Comparison of ENCODE assay signal across 8 cellular contexts in the genomic region with DNA sequence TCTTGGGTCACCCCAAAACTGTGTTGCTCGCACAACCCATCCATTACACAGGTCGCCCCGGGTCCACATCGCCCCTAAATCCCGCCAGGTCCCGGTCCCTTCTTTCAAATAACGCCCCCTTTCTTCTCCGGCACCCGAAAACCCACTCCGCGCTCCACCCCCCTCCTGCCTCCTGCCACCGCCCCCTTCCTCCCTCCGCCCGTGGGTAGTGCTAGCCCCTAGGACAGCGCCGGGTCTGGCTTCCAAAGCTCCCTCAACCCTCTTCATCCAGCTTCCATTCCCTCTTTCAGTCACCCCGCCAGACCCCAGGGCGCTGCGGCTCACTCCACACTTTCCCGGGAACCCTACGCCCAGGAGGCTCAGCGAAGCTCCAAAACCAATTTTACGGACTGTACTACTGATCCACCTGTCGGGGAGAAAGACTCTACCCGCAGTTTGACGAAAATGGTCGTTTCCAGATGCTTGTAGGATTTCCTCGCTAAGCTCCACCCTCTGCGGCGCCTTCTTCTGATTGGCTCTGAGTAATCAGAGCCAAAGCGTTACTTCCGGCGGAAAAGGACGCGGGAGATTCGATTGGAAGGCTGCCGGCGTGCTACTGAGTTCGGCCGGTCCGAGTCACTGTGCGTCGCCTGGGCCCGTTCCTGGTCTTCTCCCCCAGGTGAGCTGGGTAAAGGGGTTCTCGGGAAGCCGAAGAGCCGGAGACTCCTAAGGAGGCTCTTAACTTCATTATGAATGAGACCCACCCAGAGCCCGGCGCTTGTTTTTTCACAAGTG. TPM values are rescaled to one million over a fixed set of nuclear protein-coding genes. Genes with fewer than 3 reads are reported as not detected.
A peak's percentile ranks its signal among the peaks of the same experiment; 100 is the strongest.
DNase-seq lines count a peak whose midpoint lies in the region; ATAC-seq and TF ChIP-seq lines count a peak whose summit lies in the region.

TSS of gene DDIAS (plus strand) at position 572 of the 774 bp plus-strand sequence. CDS start 13,003 bp downstream, outside the sequence.

- DNase-seq in A673 (ENCODE audit: low spot score) (peak; percentile 100), NCI-H2227 (lab: John Stamatoyannopoulos, UW; ENCODE audit: unreplicated experiment) (peak; percentile 98), WERI-Rb-1 (peak; percentile 97), mammary epithelial cell (peak; percentile 97)

- H3K9ac ChIP-seq in mammary epithelial cell (ENCODE audit: insufficient read depth, low read length) (peak within 1 kb of the TSS; percentile 85), iPS-20b (ENCODE audit: low read depth, low read length) (peak within 1 kb of the TSS; percentile 90)

- no peaks in the 10 kb centered on the region for H4K20me1 ChIP-seq in mammary epithelial cell (ENCODE audit: insufficient read depth, low read length)

- CTCF ChIA-PET in A673 (lab: Charles Lee) (interaction anchor here (1.1 to 1.2 kb wide), 3 partner anchors 26 to 206 kb away, joined by 3 to 9 read pairs (median 3); no protein-coding TSS in a partner anchor), mammary epithelial cell (lab: Charles Lee; ENCODE audit: low non-redundant PET) (interaction anchor here (0.5 to 1.9 kb wide), 3 partner anchors 34 to 409 kb away, joined by 3 to 21 read pairs (median 5); no protein-coding TSS in a partner anchor)

- intact Hi-C loops in A673 (cut with micrococcal nuclease; ENCODE audit: unreplicated experiment), result loop anchor here (2.0 to 10.0 kb wide), 2 partner anchors 255 to 823 kb away; partner anchors contain the start of gene PCF11
- intact Hi-C loops in mammary epithelial cell (cut with micrococcal nuclease), result loop anchor here (1.0 to 10.0 kb wide), 5 partner anchors 34 to 821 kb away; partner anchors contain the start of genes CCDC90B and PCF11

- H3K4me1 ChIP-seq in A673 (ENCODE audit: insufficient read depth, low read length, poor library complexity, severe bottlenecking), result peaks cover 24% of the 10 kb centered on the region
- H3K4me1 ChIP-seq in mammary epithelial cell (ENCODE audit: insufficient read depth, low read length), result peaks cover 15% of the 10 kb centered on the region
- H3K4me1 ChIP-seq in iPS-20b (ENCODE audit: insufficient read depth, low read length), result peaks cover 11% of the 10 kb centered on the region; the same call in 1 of the 2 replicates

- BruUV-seq in A673 (replicated peaks; lab: Mats Ljungman, UMichigan) (no TSS peak), mammary epithelial cell (replicated peaks; lab: Mats Ljungman, UMichigan) (no TSS peak)

- WGBS in mammary epithelial cell (ENCODE audit: low coverage, missing lambda C conversion rate), result under 1% methylated on average over 33 of the region's 49 CpGs

- H3K27ac ChIP-seq in A673 (ENCODE audit: low read depth, low read length, poor library complexity, severe bottlenecking) (peak within 1 kb of the TSS; percentile 64), WERI-Rb-1 (peak within 1 kb of the TSS; percentile 56), mammary epithelial cell (ENCODE audit: insufficient read depth, low read depth, low read length) (peak within 1 kb of the TSS; percentile 83), iPS-20b (ENCODE audit: low read length) (no peak within 1 kb of the TSS), skin epidermis (peak within 1 kb of the TSS; percentile 70 to 95 (median 87))

- POLR2A ChIA-PET in A673 (lab: Charles Lee; ENCODE audit: low non-redundant PET), result no interaction called here

- dilution Hi-C loops in mammary epithelial cell (cut with HindIII; ENCODE audit: low sequenced_read_pairs), result no loop called here

- H3K36me3 ChIP-seq in A673 (ENCODE audit: insufficient read depth, low read length, poor library complexity, severe bottlenecking) (no peaks in the 10 kb centered on the region), WERI-Rb-1 (no peaks in the 10 kb centered on the region), mammary epithelial cell (ENCODE audit: insufficient read depth, low read length) (no peaks in the 10 kb centered on the region), iPS-20b (ENCODE audit: insufficient read depth, low read depth, low read length) (no peaks in the 10 kb centered on the region)

- TF ChIP-seq CTCF in A673 (conservative IDR thresholded peaks at IDR 0.05; ENCODE audit: low read depth, low read length) (no peak), WERI-Rb-1 (IDR thresholded peaks at IDR 0.05; ENCODE audit: low read depth, low read length) (no peak), mammary epithelial cell (conservative IDR thresholded peaks at IDR 0.05 in 1 of 2, IDR thresholded peaks at IDR 0.05 in 1 of 2; ENCODE audit: extremely low read depth in 1 of 2, insufficient read depth in 1 of 2, low read depth in 1 of 2, low read length in 2 of 2) (no peak)

- in situ Hi-C loops in mammary epithelial cell (cut with MboI; ENCODE audit: low sequenced_read_pairs in 2 of 2), result loop anchor here (5.0 to 25.0 kb wide), 4 partner anchors 263 to 911 kb away; no protein-coding TSS in a partner anchor

- H2AFZ ChIP-seq in mammary epithelial cell (ENCODE audit: low read depth, low read length), result peak within 1 kb of the TSS; percentile 98

- H3K4me2 ChIP-seq in mammary epithelial cell (ENCODE audit: insufficient read depth, low read depth, low read length), result peak within 1 kb of the TSS; percentile 97

- H3K79me2 ChIP-seq in mammary epithelial cell (ENCODE audit: insufficient read depth, low read length), result peaks cover 41% of the 10 kb centered on the region

- H3K9me3 ChIP-seq in A673 (ENCODE audit: low read depth, low read length, poor library complexity, severe bottlenecking) (no peaks in the 10 kb centered on the region), WERI-Rb-1 (ENCODE audit: severe bottlenecking) (no peaks in the 10 kb centered on the region), mammary epithelial cell (replicated peaks; ENCODE audit: insufficient read depth, low read length) (no peaks in the 10 kb centered on the region), iPS-20b (ENCODE audit: insufficient read depth, low read depth, low read length) (no peaks in the 10 kb centered on the region)

- H3K27me3 ChIP-seq in A673 (replicated peaks; ENCODE audit: insufficient read depth, low read depth, low read length, poor library complexity), result no peaks in the 10 kb centered on the region
- H3K27me3 ChIP-seq in WERI-Rb-1 (ENCODE audit: insufficient read depth, low read depth, severe bottlenecking), result no peaks in the 10 kb centered on the region
- H3K27me3 ChIP-seq in mammary epithelial cell (ENCODE audit: insufficient read depth, low read length), result no peaks in the 10 kb centered on the region
- no peaks in the 10 kb centered on the region for H3K27me3 ChIP-seq in iPS-20b (ENCODE audit: insufficient read depth, low read length)

- ATAC-seq in GM18870 (IDR thresholded peaks at IDR 0.05; ENCODE audit: unreplicated experiment) (peak; percentile 68), HG03135 (IDR thresholded peaks at IDR 0.05; ENCODE audit: unreplicated experiment) (peak; percentile 74)

- H3K4me3 ChIP-seq in A673 (ENCODE audit: low read depth, low read length, poor library complexity, severe bottlenecking) (peak within 1 kb of the TSS; percentile 65), WERI-Rb-1 (ENCODE audit: low read depth, low read length) (peak within 1 kb of the TSS; percentile 83), mammary epithelial cell (replicated peaks in 1 of 3; ENCODE audit: insufficient read depth in 1 of 3, low read depth in 2 of 3, low read length in 3 of 3) (peak within 1 kb of the TSS; percentile 85 to 88 (median 86)), iPS-20b (ENCODE audit: low read length) (peak within 1 kb of the TSS; percentile 89), skin epidermis (peak within 1 kb of the TSS; percentile 55 to 72 (median 70))

RNA-seq across cellular contexts. Expression of gene DDIAS, which starts in this region (rescaled TPM):
- total RNA-seq in A673 (2021), result 32.1 and 41.5 TPM in 2 replicates
- 10 to 100 TPM in 1 of 2 donors, 1 to 10 TPM in 1; 1.3 to 10.5 TPM for total RNA-seq in mammary epithelial cell
- polyA plus RNA-seq in mammary epithelial cell, result 12.7 TPM
- 0.57 TPM for polyA minus RNA-seq in mammary epithelial cell
